23 cellular contexts compared by ENCODE assay signal in genomic region chr1:59199734-59200376, GRCh38.
A peak's percentile ranks its signal among the peaks of the same experiment; 100 is the strongest.
DNase-seq lines count a peak whose midpoint lies in the region; ATAC-seq and TF ChIP-seq lines count a peak whose summit lies in the region.
"Had no signal": no experiment of that assay in that cellular context is flagged by ENCODE, and none has a peak within 500 bp of the region (broad histone marks: within the 10 kb centered on the region; RNA-seq: fewer than 3 reads in every experiment).

No MANE protein-coding gene starts in this region.

- no peak for TF ChIP-seq CTCF in left lung (IDR thresholded peaks at IDR 0.05)
- no peak for TF ChIP-seq CTCF in RWPE1 (conservative IDR thresholded peaks at IDR 0.05; ENCODE audit: low read depth)

- H3K4me1 ChIP-seq in left lung = peaks cover 0 to 11% of the 10 kb centered on the region in 2 donors
- H3K4me1 ChIP-seq: BLaER1, foreskin keratinocyte, SJCRH30 had no signal

- H3K27ac ChIP-seq in left lung (no peak overlapping the region), RWPE1 (no peak overlapping the region)
- H3K27ac ChIP-seq: BLaER1, epithelial cell of prostate, foreskin keratinocyte, PC-9, SJCRH30, vagina had no signal

- peak; percentile 94 for DNase-seq in DMS53 (lab: John Stamatoyannopoulos, UW)
- peak; percentile 21 for DNase-seq in NCI-H2081 treated with DMSO at 0.1 percent for 48 hours (lab: John Stamatoyannopoulos, UW)
- DNase-seq in NCI-H748 treated with DMSO at 0.1 percent for 48 hours (lab: John Stamatoyannopoulos, UW) = peak; percentile 78
- DNase-seq in left lung = no peak
- DNase-seq in mucosa of gallbladder (ENCODE audit: low spot score) = no peak
- no peak for DNase-seq in RWPE1 (ENCODE audit: low spot score)
- no peak for DNase-seq in iPS-NIHi7 (ENCODE audit: extremely low spot score)
- DNase-seq: activated CD4-positive, alpha-beta T cell treated with anti-CD3 and anti-CD28 coated beads for 36 hours; activated naive CD4-positive, alpha-beta T cell treated with anti-CD3 and anti-CD28 coated beads, Interleukin-2, amount 50 U/mL, for 16 hours; activated T-cell treated with anti-CD3 and anti-CD28 coated beads, Interleukin-2, amount 50 U/mL, for 4 hours; caudate nucleus; foreskin keratinocyte; GF-D8; HCEC 1CT; KBM-7; MM.1S; NCI-H187 treated with DMSO at 0.1 percent for 48 hours; PC-9; SJCRH30 had no signal

- H3K9me3 ChIP-seq in left lung = peaks cover 0 to 4% of the 10 kb centered on the region in 2 donors
- H3K9me3 ChIP-seq: BLaER1, vagina had no signal

- POLR2A ChIA-PET in RWPE1 (lab: Yijun Ruan, JAX; ENCODE audit: low non-redundant PET) = no interaction called here

- CTCF ChIA-PET in RWPE1 (lab: Yijun Ruan, JAX) = interaction anchor here (0.6 to 1.1 kb wide), 2 partner anchors 440 to 499 kb away, joined by 3 read pairs; no protein-coding TSS in a partner anchor

- H3K27me3 ChIP-seq in left lung = no peaks in the 10 kb centered on the region
- H3K27me3 ChIP-seq: BLaER1, foreskin keratinocyte, SJCRH30, vagina had no signal

- no peaks in the 10 kb centered on the region for H3K36me3 ChIP-seq in left lung
- H3K36me3 ChIP-seq: BLaER1, SJCRH30, vagina had no signal

- H3K4me3 ChIP-seq in left lung = no peak overlapping the region
- H3K4me3 ChIP-seq: BLaER1, PC-9, SJCRH30, vagina had no signal

- intact Hi-C loops in left lung (cut with DNase I) = no loop called here

- ATAC-seq in left lung (peak; percentile 59), HG03354 (IDR thresholded peaks at IDR 0.05; ENCODE audit: poor library complexity, severe bottlenecking, unreplicated experiment) (no peak)
- ATAC-seq: activated CD4-positive, alpha-beta T cell treated with anti-CD3 and anti-CD28 coated beads for 36 hours; activated T-cell treated with anti-CD3 and anti-CD28 coated beads, Interleukin-2, amount 50 U/mL, for 4 hours; foreskin keratinocyte had no signal

Comparison
In these comparisons a context has a peak if more than half of its experiments do, and no peak if none do; other contexts are left out.
1. DNase-seq: peak in DMS53 (single experiment), NCI-H2081 treated with DMSO at 0.1 percent for 48 hours (single experiment) and NCI-H748 treated with DMSO at 0.1 percent for 48 hours (single experiment); none in left lung (0 of 2), mucosa of gallbladder (single experiment), RWPE1 (single experiment) and iPS-NIHi7 (single experiment).